21 cellular contexts compared by ENCODE assay signal in genomic region chr9:68702493-68702892, GRCh38. TPM values are rescaled to one million over a fixed set of nuclear protein-coding genes. Genes with fewer than 3 reads are reported as not detected.
DNase-seq lines count a peak whose midpoint lies in the region; ATAC-seq, FAIRE-seq and TF ChIP-seq lines count a peak whose summit lies in the region.
"Had no signal": no experiment of that assay in that cellular context is flagged by ENCODE, and none has a peak within 500 bp of the region (broad histone marks: within the 10 kb centered on the region; RNA-seq: fewer than 3 reads in every experiment).

No MANE protein-coding gene starts in this region.

- no peak overlapping the region for H3K4me3 ChIP-seq in bronchial epithelial cell (ENCODE audit: low read depth, low read length)
- H3K4me3 ChIP-seq: GM23248 had no signal

- H3K27ac Mint-ChIP-seq in nephron, result no peak overlapping the region
- H3K27ac Mint-ChIP-seq: B cell; CD4-positive, CD25-positive, alpha-beta regulatory T cell had no signal

- no peak for TF ChIP-seq POLR2A in GM18505 (IDR thresholded peaks at IDR 0.05; ENCODE audit: borderline replicate concordance, extremely low read depth, insufficient read depth, insufficient read length)

- peaks cover 7% of the 10 kb centered on the region for H3K4me1 Mint-ChIP-seq in nephron

- peaks cover 65% of the 10 kb centered on the region for H3K27me3 Mint-ChIP-seq in nephron (ENCODE audit: low read depth)
- H3K27me3 Mint-ChIP-seq: B cell had no signal

- H3K4me3 Mint-ChIP-seq in nephron, result peak overlapping the region; percentile 12 to 57 (median 24)
- H3K4me3 Mint-ChIP-seq: B cell; CD4-positive, CD25-positive, alpha-beta regulatory T cell had no signal

- DNase-seq in EH (ENCODE audit: low read depth) (peak; percentile 6), RKO (ENCODE audit: low spot score) (peak; percentile 46), bronchial epithelial cell (ENCODE audit: low read depth) (peak; percentile 5), NCI-H1694 treated with DMSO at 0.1 percent for 48 hours (lab: John Stamatoyannopoulos, UW) (no peak), NCI-H1436 (lab: John Stamatoyannopoulos, UW) (no peak)
- DNase-seq in activated CD4-positive, CD25-positive, alpha-beta regulatory T cell (lab: John Stamatoyannopoulos, UW), result no peak
- DNase-seq: CD4-positive, CD25-positive, alpha-beta regulatory T cell; GM23248; Karpas-422; MM.1S; NCI-H1092 treated with DMSO at 0.1 percent for 48 hours; NCI-H1694; NCI-H226; NCI-H524 treated with DMSO at 0.1 percent for 48 hours; NK-92 treated with Interleukin-12 subunit alpha and Interleukin-12 subunit beta, amount 100 ng/mL, for 24 hours had no signal

- TF ChIP-seq CTCF in bronchial epithelial cell (IDR thresholded peaks at IDR 0.05; ENCODE audit: insufficient read depth, low read length, severe bottlenecking), result no peak
- TF ChIP-seq CTCF in nephron (IDR thresholded peaks at IDR 0.05; ENCODE audit: unreplicated experiment in 3 of 3), result no peak

- no peak for FAIRE-seq in bronchial epithelial cell (lab: Jason Lieb, UNC)
- FAIRE-seq: G401.6, GM18507 had no signal

- peaks cover 22% of the 10 kb centered on the region for H3K27me3 ChIP-seq in bronchial epithelial cell (ENCODE audit: control insufficient read depth, insufficient read depth, low read length)

- H3K9me3 Mint-ChIP-seq in nephron, result no peaks in the 10 kb centered on the region

- no peaks in the 10 kb centered on the region for H3K36me3 Mint-ChIP-seq in nephron (ENCODE audit: low read depth)
- H3K36me3 Mint-ChIP-seq: CD4-positive, CD25-positive, alpha-beta regulatory T cell had no signal

- no peak for ATAC-seq in GM18505 (IDR thresholded peaks at IDR 0.05; ENCODE audit: unreplicated experiment)
- ATAC-seq: HCT116 had no signal

- no peaks in the 10 kb centered on the region for H3K36me3 ChIP-seq in bronchial epithelial cell (ENCODE audit: control insufficient read depth, insufficient read depth, low read length)

RNA-seq across cellular contexts. Expression of gene PIP5K1B, which starts 2.5 kb away (rescaled TPM):
- total RNA-seq in bronchial epithelial cell, result 2.9 and 5.9 TPM in 2 replicates
- total RNA-seq: GM23248 had no signal

Comparison
In these comparisons a context has a peak if more than half of its experiments do, and no peak if none do; other contexts are left out.
1. DNase-seq: peak in EH (single experiment), RKO (single experiment) and bronchial epithelial cell (single experiment); none in NCI-H1694 treated with DMSO at 0.1 percent for 48 hours (single experiment), NCI-H1436 (single experiment) and activated CD4-positive, CD25-positive, alpha-beta regulatory T cell (0 of 4).